ENCODE assay signal across 4 cellular contexts in genomic region chr1:21467946-21468345, GRCh38. TPM values are rescaled to one million over a fixed set of nuclear protein-coding genes. Genes with fewer than 3 reads are reported as not detected.
"Had no signal": no experiment of that assay in that cellular context is flagged by ENCODE, and none has a peak within 500 bp of the region (broad histone marks: within the 10 kb centered on the region; RNA-seq: fewer than 3 reads in every experiment).

No MANE protein-coding gene starts in this region.

RNA-seq across cellular contexts. Expression of gene ALPL, which starts 41.3 kb away (rescaled TPM):
- total RNA-seq: activated CD4-positive, alpha-beta memory T cell treated with anti-CD3 and anti-CD28 coated beads, Interleukin-2, amount 10 ng/mL, durations not matched to agents 7 days and 5 days; activated CD4-positive, alpha-beta T cell treated with anti-CD3 and anti-CD28 coated beads, Interleukin-2, amount 10 ng/mL, durations not matched to agents 7 days and 5 days; foreskin keratinocyte; T-helper 1 cell treated with Interleukin-12 subunit alpha and Interleukin-12 subunit beta and Interleukin-4 antibody, amounts not matched to agents 30 ng/mL and 1 ng/mL, for 36 hours had no signal
